In genomic region chr2:46013726-46014125, GRCh38 we compare ENCODE assay signal across 13 cellular contexts.
DNase-seq lines count a peak whose midpoint lies in the region; ATAC-seq and TF ChIP-seq lines count a peak whose summit lies in the region.
"Had no signal": no experiment of that assay in that cellular context is flagged by ENCODE, and none has a peak within 500 bp of the region (broad histone marks: within the 10 kb centered on the region; RNA-seq: fewer than 3 reads in every experiment).

No MANE protein-coding gene starts in this region.

- H3K9ac ChIP-seq in subcutaneous abdominal adipose tissue (ENCODE audit: low read length in 5 of 5): no peak overlapping the region
- H3K9ac ChIP-seq: BLaER1 treated with 17β-estradiol and CSF1 and Interleukin-3, amounts not matched to agents 10 nM and 100 nM had no signal

- H3K27ac Mint-ChIP-seq in activated T-cell treated with anti-CD3 and anti-CD28 coated beads, Interleukin-2, amount 50 U/mL, for 72 hours: peak overlapping the region; percentile 30
- no peak overlapping the region for H3K27ac Mint-ChIP-seq in activated T-cell treated with anti-CD3 and anti-CD28 coated beads, Interleukin-2, amount 50 U/mL, for 24 hours
- H3K27ac Mint-ChIP-seq: CD4-positive, CD25-positive, alpha-beta regulatory T cell had no signal

- no peaks in the 10 kb centered on the region for H3K9me3 Mint-ChIP-seq in activated T-cell treated with anti-CD3 and anti-CD28 coated beads, Interleukin-2, amount 50 U/mL, for 72 hours
- no peaks in the 10 kb centered on the region for H3K9me3 Mint-ChIP-seq in activated T-cell treated with anti-CD3 and anti-CD28 coated beads, Interleukin-2, amount 50 U/mL, for 24 hours
- H3K9me3 Mint-ChIP-seq: CD4-positive, CD25-positive, alpha-beta regulatory T cell had no signal

- no peak for ATAC-seq in activated T-cell treated with anti-CD3 and anti-CD28 coated beads, Interleukin-2, amount 50 U/mL, for 72 hours (replicated peaks in 1 of 2)
- no peak for ATAC-seq in GM18861 (IDR thresholded peaks at IDR 0.05; ENCODE audit: unreplicated experiment)
- ATAC-seq: HCT116 had no signal

- H3K4me1 ChIP-seq in HEK293 (ENCODE audit: control insufficient read depth, insufficient read depth, low read length) (no peaks in the 10 kb centered on the region), subcutaneous abdominal adipose tissue (ENCODE audit: control insufficient read depth in 5 of 5, insufficient read depth in 5 of 5, low read length in 5 of 5) (peaks cover 0 to 31% (median 15%) of the 10 kb centered on the region in 5 donors)

- peaks cover 4 to 9% of the 10 kb centered on the region in 2 experiments; a peak in 2 of 3 replicates for H3K36me3 ChIP-seq in HEK293 (ENCODE audit: control insufficient read depth in 2 of 2, insufficient read depth in 1 of 2, low read length in 2 of 2)
- H3K36me3 ChIP-seq in subcutaneous abdominal adipose tissue (ENCODE audit: control insufficient read depth in 5 of 5, insufficient read depth in 5 of 5, low read length in 5 of 5): peaks cover 0 to 6% (median 3%) of the 10 kb centered on the region in 5 donors

- H3K27me3 ChIP-seq in subcutaneous abdominal adipose tissue (ENCODE audit: control insufficient read depth in 5 of 5, insufficient read depth in 4 of 5, low read length in 5 of 5): no peaks in the 10 kb centered on the region
- H3K27me3 ChIP-seq: BLaER1 treated with 17β-estradiol and CSF1 and Interleukin-3, amounts not matched to agents 10 nM and 100 nM had no signal

- H3K9me3 ChIP-seq in HEK293 (ENCODE audit: control insufficient read depth, insufficient read depth, low read depth, low read length): no peaks in the 10 kb centered on the region
- H3K9me3 ChIP-seq in subcutaneous abdominal adipose tissue (ENCODE audit: control insufficient read depth in 5 of 5, low read length in 5 of 5): no peaks in the 10 kb centered on the region
- H3K9me3 ChIP-seq: BLaER1 treated with 17β-estradiol and CSF1 and Interleukin-3, amounts not matched to agents 10 nM and 100 nM had no signal

- POLR2A ChIA-PET in HEK293 (lab: Yijun Ruan, JAX): no interaction called here

- H3K4me3 Mint-ChIP-seq in activated T-cell treated with anti-CD3 and anti-CD28 coated beads, Interleukin-2, amount 50 U/mL, for 72 hours: no peak overlapping the region
- H3K4me3 Mint-ChIP-seq in activated T-cell treated with anti-CD3 and anti-CD28 coated beads, Interleukin-2, amount 50 U/mL, for 24 hours: no peak overlapping the region
- H3K4me3 Mint-ChIP-seq: CD4-positive, CD25-positive, alpha-beta regulatory T cell had no signal

- no peak for TF ChIP-seq CTCF in HEK293 (tag by site-specific recombination; IDR thresholded peaks at IDR 0.05)

- CTCF ChIA-PET in HEK293 (lab: Yijun Ruan, JAX): interaction anchor here (0.7 to 1.1 kb wide), 3 partner anchors 49 to 639 kb away, joined by 3 to 9 read pairs (median 3); no protein-coding TSS in a partner anchor

- H3K27me3 Mint-ChIP-seq in activated T-cell treated with anti-CD3 and anti-CD28 coated beads, Interleukin-2, amount 50 U/mL, for 72 hours (ENCODE audit: low read depth): no peaks in the 10 kb centered on the region
- H3K27me3 Mint-ChIP-seq in activated T-cell treated with anti-CD3 and anti-CD28 coated beads, Interleukin-2, amount 50 U/mL, for 24 hours: no peaks in the 10 kb centered on the region

- no peak for DNase-seq in activated T-cell treated with anti-CD3 and anti-CD28 coated beads, Interleukin-2, amount 50 U/mL, for 72 hours
- DNase-seq in activated T-cell treated with anti-CD3 and anti-CD28 coated beads, Interleukin-2, amount 50 U/mL, for 24 hours: no peak
- peak; percentile 20 for DNase-seq in islet precursor cell
- no peak for DNase-seq in AG08395 (ENCODE audit: low spot score)
- DNase-seq: 8988T; CD4-positive, CD25-positive, alpha-beta regulatory T cell; GOT3 had no signal

- peaks cover 1 to 8% of the 10 kb centered on the region in 2 donors for H3K36me3 Mint-ChIP-seq in activated T-cell treated with anti-CD3 and anti-CD28 coated beads, Interleukin-2, amount 50 U/mL, for 72 hours (ENCODE audit: insufficient read depth in 2 of 2)
- peaks cover 27% of the 10 kb centered on the region for H3K36me3 Mint-ChIP-seq in activated T-cell treated with anti-CD3 and anti-CD28 coated beads, Interleukin-2, amount 50 U/mL, for 24 hours (ENCODE audit: low read depth)

- H3K4me3 ChIP-seq in HEK293 (ENCODE audit: low read depth, low read length) (no peak overlapping the region), subcutaneous abdominal adipose tissue (ENCODE audit: low read depth in 1 of 5, low read length in 5 of 5) (no peak overlapping the region)
- H3K4me3 ChIP-seq: BLaER1 treated with 17β-estradiol and CSF1 and Interleukin-3, amounts not matched to agents 10 nM and 100 nM had no signal

- peaks cover 23% of the 10 kb centered on the region for H3K4me1 Mint-ChIP-seq in activated T-cell treated with anti-CD3 and anti-CD28 coated beads, Interleukin-2, amount 50 U/mL, for 72 hours (ENCODE audit: low read depth)
- peaks cover 4% of the 10 kb centered on the region for H3K4me1 Mint-ChIP-seq in activated T-cell treated with anti-CD3 and anti-CD28 coated beads, Interleukin-2, amount 50 U/mL, for 24 hours (ENCODE audit: low read depth)

- H3K27ac ChIP-seq in HEK293 (ENCODE audit: extremely low read depth, low read depth, low read length) (no peak overlapping the region), subcutaneous abdominal adipose tissue (ENCODE audit: low read depth, low read length) (peak overlapping the region; percentile 15)
- H3K27ac ChIP-seq: BLaER1 treated with 17β-estradiol and CSF1 and Interleukin-3, amounts not matched to agents 10 nM and 100 nM; HL-60 had no signal

TF ChIP-seq in HEK293, 187 proteins besides CTCF, POLR2A, EP300 and RAD21:
- TF ChIP-seq ATF2 (tag by site-specific recombination; IDR thresholded peaks at IDR 0.05; ENCODE audit: low read depth) (0 out of 2 replicates have a peak, but pooled peaks have one; percentile 34), TRIM28 (IDR thresholded peaks at IDR 0.05; ENCODE audit: borderline replicate concordance, low read length) (no peak)
